Comparison of ENCODE assay signal across 25 cellular contexts in genomic region chr10:29096303-29096824, GRCh38.
"Had no signal": no experiment of that assay in that cellular context is flagged by ENCODE, and none has a peak within 500 bp of the region (broad histone marks: within the 10 kb centered on the region; RNA-seq: fewer than 3 reads in every experiment).

No MANE protein-coding gene starts in this region.

- ATAC-seq: naive thymus-derived CD8-positive, alpha-beta T cell; pancreas; sciatic nerve; stimulated activated effector memory CD8-positive, alpha-beta T cell treated with anti-CD3 and anti-CD28 coated beads, Interleukin-12 subunit alpha, Interleukin-12 subunit beta, amount 100 ng/mL, for 72 hours had no signal

- H3K27ac ChIP-seq: hepatocyte, left ventricle myocardium inferior, pancreas, prostate gland, spleen, suprapubic skin, thoracic aorta, tibial artery, vagina had no signal

- H3K4me1 Mint-ChIP-seq: naive thymus-derived CD8-positive, alpha-beta T cell; neural crest cell; stimulated activated effector memory CD8-positive, alpha-beta T cell treated with anti-CD3 and anti-CD28 coated beads, Interleukin-12 subunit alpha, Interleukin-12 subunit beta, amount 100 ng/mL, for 72 hours had no signal

- H3K9me3 ChIP-seq: left ventricle myocardium inferior, pancreas, prostate gland, suprapubic skin, thoracic aorta, tibial artery, vagina had no signal

- H3K27me3 ChIP-seq: hepatocyte, pancreas, spleen, suprapubic skin, tibial artery, vagina had no signal

- H3K4me3 ChIP-seq: hepatocyte, left ventricle myocardium inferior, lung, pancreas, prostate gland, spleen, suprapubic skin, thoracic aorta, tibial artery, vagina had no signal

- H3K27me3 Mint-ChIP-seq: stimulated activated naive CD8-positive, alpha-beta T cell treated with anti-CD3 and anti-CD28 coated beads, Interleukin-15, Interleukin-2, amounts not matched to agents 100 ng/mL and 50 ng/mL, for 24 hours; type B pancreatic cell had no signal

- H3K36me3 Mint-ChIP-seq: stimulated activated effector memory CD8-positive, alpha-beta T cell treated with anti-CD3 and anti-CD28 coated beads, Interleukin-12 subunit alpha, Interleukin-12 subunit beta, amount 100 ng/mL, for 72 hours; type B pancreatic cell had no signal

- H3K79me2 ChIP-seq: hepatocyte had no signal

- H3K4me3 Mint-ChIP-seq: naive thymus-derived CD8-positive, alpha-beta T cell; nephron; neural crest cell; stimulated activated effector memory CD8-positive, alpha-beta T cell treated with anti-CD3 and anti-CD28 coated beads, Interleukin-12 subunit alpha, Interleukin-12 subunit beta, amount 100 ng/mL, for 72 hours; stimulated activated naive CD8-positive, alpha-beta T cell treated with anti-CD3 and anti-CD28 coated beads, Interleukin-15, Interleukin-2, amounts not matched to agents 100 ng/mL and 50 ng/mL, for 24 hours; type B pancreatic cell had no signal

- H3K27ac Mint-ChIP-seq: naive thymus-derived CD8-positive, alpha-beta T cell; nephron; stimulated activated effector memory CD8-positive, alpha-beta T cell treated with anti-CD3 and anti-CD28 coated beads, Interleukin-12 subunit alpha, Interleukin-12 subunit beta, amount 100 ng/mL, for 72 hours; stimulated activated naive CD8-positive, alpha-beta T cell treated with anti-CD3 and anti-CD28 coated beads, Interleukin-15, Interleukin-2, amounts not matched to agents 100 ng/mL and 50 ng/mL, for 24 hours; type B pancreatic cell had no signal

- DNase-seq: islet precursor cell; left ventricle myocardium inferior; naive thymus-derived CD8-positive, alpha-beta T cell; nucleus accumbens; pancreas; posterior cingulate gyrus; retina; right cardiac atrium; small intestine; spleen; stimulated activated CD4-positive, alpha-beta T cell treated with anti-CD3 and anti-CD28 coated beads, Interleukin-4, amount 100 ng/mL, for 24 hours; stimulated activated naive CD4-positive, alpha-beta T cell; tibial artery had no signal

- H3K4me2 ChIP-seq: hepatocyte had no signal

- H3K4me1 ChIP-seq: left ventricle myocardium inferior, pancreas, spleen, suprapubic skin, tibial artery, vagina had no signal

- H3K9me3 Mint-ChIP-seq: type B pancreatic cell had no signal

- H3K36me3 ChIP-seq: left ventricle myocardium inferior, pancreas, prostate gland, spleen, suprapubic skin, thoracic aorta, tibial artery, vagina had no signal
